Comparison of ENCODE assay signal across 22 cellular contexts in the genomic region with DNA sequence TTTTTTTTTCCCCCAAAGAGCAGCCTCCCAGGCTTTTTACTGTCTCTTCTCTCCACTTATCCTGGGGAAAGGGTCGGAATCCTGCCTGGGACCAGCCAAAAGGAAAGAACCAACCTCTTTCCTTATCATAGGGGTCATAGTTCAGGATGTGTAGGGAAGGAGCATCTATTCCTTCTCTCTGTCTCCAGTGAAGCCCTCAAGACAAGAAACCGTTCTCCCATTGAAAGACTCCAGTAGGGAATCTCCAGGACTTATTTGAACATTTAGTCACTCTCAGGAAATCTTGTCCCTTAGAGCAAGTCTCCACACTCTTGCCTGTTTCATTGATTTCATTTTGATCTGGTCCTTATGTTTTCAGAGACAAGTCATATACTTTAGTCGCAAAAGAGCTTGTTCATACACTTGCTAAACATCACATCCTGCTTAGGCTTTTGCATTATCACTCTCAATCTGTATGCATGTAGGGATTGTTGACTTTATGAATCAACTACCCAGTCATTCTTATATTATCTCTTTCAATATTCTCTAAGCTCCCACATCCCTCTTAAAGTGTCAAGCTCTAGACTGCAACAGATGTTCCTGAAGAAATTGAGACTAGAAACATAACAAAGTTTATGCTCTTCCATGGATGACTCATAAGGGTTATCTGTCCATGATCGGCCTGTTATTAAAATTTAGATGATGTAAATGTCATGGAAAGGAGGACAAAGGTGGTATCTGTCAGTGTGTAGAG.
DNase-seq lines count a peak whose midpoint lies in the region; ATAC-seq, FAIRE-seq and TF ChIP-seq lines count a peak whose summit lies in the region.
"Had no signal": no experiment of that assay in that cellular context is flagged by ENCODE, and none has a peak within 500 bp of the region (broad histone marks: within the 10 kb centered on the region; RNA-seq: fewer than 3 reads in every experiment).

No MANE protein-coding gene starts in this region.

- H3K36me3 Mint-ChIP-seq in endothelial cell (ENCODE audit: low read depth, unreplicated experiment): no peaks in the 10 kb centered on the region
- H3K36me3 Mint-ChIP-seq: activated naive CD4-positive, alpha-beta T cell treated with anti-CD3 and anti-CD28 coated beads, Interleukin-2, amount 50 U/mL, for 72 hours; memory B cell had no signal

- ATAC-seq in mucosa of descending colon: peak; percentile 38
- ATAC-seq: activated naive CD4-positive, alpha-beta T cell treated with anti-CD3 and anti-CD28 coated beads, Interleukin-2, amount 50 U/mL, for 72 hours; HCT116 had no signal

- intact Hi-C loops in mucosa of descending colon (cut with DNase I, micrococcal nuclease): no loop called here

- H3K4me3 ChIP-seq in bronchial epithelial cell (ENCODE audit: low read depth, low read length) (no peak overlapping the region), mucosa of descending colon (no peak overlapping the region)
- H3K4me3 ChIP-seq: vagina had no signal

- no peaks in the 10 kb centered on the region for H3K27me3 ChIP-seq in bronchial epithelial cell (ENCODE audit: control insufficient read depth, insufficient read depth, low read length)
- H3K27me3 ChIP-seq: vagina had no signal

- no peak for FAIRE-seq in bronchial epithelial cell (lab: Jason Lieb, UNC)
- FAIRE-seq: TTC549 had no signal

- no peaks in the 10 kb centered on the region for H3K4me1 Mint-ChIP-seq in endothelial cell (ENCODE audit: unreplicated experiment)
- H3K4me1 Mint-ChIP-seq: activated CD4-positive, alpha-beta T cell treated with anti-CD3 and anti-CD28 coated beads, Interleukin-2, amount 10 ng/mL, durations not matched to agents 7 days and 5 days; memory B cell had no signal

- peaks cover 4% of the 10 kb centered on the region for H3K27me3 Mint-ChIP-seq in endothelial cell (ENCODE audit: unreplicated experiment)
- H3K27me3 Mint-ChIP-seq: activated CD4-positive, alpha-beta T cell treated with anti-CD3 and anti-CD28 coated beads, Interleukin-2, amount 10 ng/mL, durations not matched to agents 7 days and 5 days had no signal

- no peaks in the 10 kb centered on the region for H3K9me3 Mint-ChIP-seq in endothelial cell (ENCODE audit: unreplicated experiment)
- H3K9me3 Mint-ChIP-seq: activated CD4-positive, alpha-beta T cell treated with anti-CD3 and anti-CD28 coated beads, Interleukin-2, amount 10 ng/mL, durations not matched to agents 7 days and 5 days; nephron progenitor cell had no signal

- H3K9me3 ChIP-seq in mucosa of descending colon: no peaks in the 10 kb centered on the region
- H3K9me3 ChIP-seq: vagina had no signal

- no peak overlapping the region for H3K4me3 Mint-ChIP-seq in endothelial cell (ENCODE audit: unreplicated experiment)
- H3K4me3 Mint-ChIP-seq: activated CD4-positive, alpha-beta T cell treated with anti-CD3 and anti-CD28 coated beads, Interleukin-2, amount 10 ng/mL, durations not matched to agents 7 days and 5 days; memory B cell; nephron progenitor cell had no signal

- H3K4me1 ChIP-seq in mucosa of descending colon (ENCODE audit: low read depth): no peaks in the 10 kb centered on the region
- H3K4me1 ChIP-seq: vagina had no signal

- peak; percentile 89 for DNase-seq in DMS53 (lab: John Stamatoyannopoulos, UW)
- DNase-seq in NCI-H226: peak; percentile 36
- peak; percentile 22 for DNase-seq in bronchial epithelial cell (ENCODE audit: low read depth)
- DNase-seq in mucosa of descending colon: no peak
- no peak for DNase-seq in SKM-1 (lab: John Stamatoyannopoulos, UW; ENCODE audit: unreplicated experiment)
- DNase-seq in NCI-H774 (lab: John Stamatoyannopoulos, UW): no peak
- DNase-seq in stimulated activated CD4-positive, alpha-beta T cell treated with anti-CD3 and anti-CD28 coated beads, Interleukin-2, amount 100 ng/mL, for 48 hours: no peak
- DNase-seq in endothelial cell (ENCODE audit: low spot score): no peak
- DNase-seq: activated CD4-positive, alpha-beta T cell treated with anti-CD3 and anti-CD28 coated beads, Interleukin-2, amount 10 ng/mL, durations not matched to agents 7 days and 5 days; activated T-cell treated with anti-CD3 and anti-CD28 coated beads for 4 hours; AML-193; central memory CD4-positive, alpha-beta T cell; MM.1S; NCI-H187 treated with DMSO at 0.1 percent for 48 hours; NCI-H526; nephron progenitor cell; OCI-M1 had no signal

- H3K27ac Mint-ChIP-seq in endothelial cell (ENCODE audit: unreplicated experiment): no peak overlapping the region
- H3K27ac Mint-ChIP-seq: activated CD4-positive, alpha-beta T cell treated with anti-CD3 and anti-CD28 coated beads, Interleukin-2, amount 10 ng/mL, durations not matched to agents 7 days and 5 days; activated naive CD4-positive, alpha-beta T cell treated with anti-CD3 and anti-CD28 coated beads, Interleukin-2, amount 50 U/mL, for 72 hours; memory B cell; nephron progenitor cell had no signal

- H3K36me3 ChIP-seq in bronchial epithelial cell (ENCODE audit: control insufficient read depth, insufficient read depth, low read length): no peaks in the 10 kb centered on the region
- no peaks in the 10 kb centered on the region for H3K36me3 ChIP-seq in mucosa of descending colon (ENCODE audit: low read depth)
- H3K36me3 ChIP-seq: vagina had no signal

- TF ChIP-seq CTCF in bronchial epithelial cell (IDR thresholded peaks at IDR 0.05; ENCODE audit: insufficient read depth, low read length, severe bottlenecking): no peak
- no peak for TF ChIP-seq CTCF in mucosa of descending colon (IDR thresholded peaks at IDR 0.05)
- TF ChIP-seq CTCF in endothelial cell (IDR thresholded peaks at IDR 0.05; ENCODE audit: unreplicated experiment): no peak

Comparison
In these comparisons a context has a peak if more than half of its experiments do, and no peak if none do; other contexts are left out.
1. DNase-seq: peak in DMS53 (single experiment), NCI-H226 (single experiment) and bronchial epithelial cell (single experiment); none in mucosa of descending colon (0 of 3), SKM-1 (single experiment), NCI-H774 (single experiment), stimulated activated CD4-positive, alpha-beta T cell treated with anti-CD3 and anti-CD28 coated beads, Interleukin-2, amount 100 ng/mL, for 48 hours (0 of 2) and endothelial cell (single experiment).